Comparison of ENCODE assay signal across 8 cellular contexts in the genomic region with DNA sequence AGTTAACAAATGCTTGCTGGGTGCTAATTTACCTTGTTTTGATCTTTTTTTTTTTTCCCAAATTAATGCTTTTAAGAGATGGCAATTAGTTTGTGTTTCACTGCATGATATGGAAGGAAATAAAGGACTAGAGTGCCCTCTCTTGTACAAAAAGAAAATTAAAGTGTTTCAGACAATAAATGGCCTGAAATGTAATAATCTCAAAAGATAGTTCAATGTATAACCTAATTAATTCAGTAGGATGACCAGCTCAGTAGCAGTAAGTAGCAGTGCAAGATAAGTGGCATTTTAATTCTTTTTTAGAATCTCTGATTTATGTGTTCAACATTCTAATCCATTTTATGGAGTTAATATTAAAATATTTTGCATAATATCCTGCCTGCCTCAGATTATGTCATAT. TPM values are rescaled to one million over a fixed set of nuclear protein-coding genes. Genes with fewer than 3 reads are reported as not detected.
DNase-seq lines count a peak whose midpoint lies in the region; ATAC-seq, FAIRE-seq and TF ChIP-seq lines count a peak whose summit lies in the region.

No MANE protein-coding gene starts in this region.

- peaks cover 57% of the 10 kb centered on the region for H3K4me1 Mint-ChIP-seq in activated T-helper 2 cell treated with anti-CD3 and anti-CD28 coated beads, Interferon-gamma antibody, Interleukin-2, Interleukin-4, amounts not matched to agents 10 μg/mL and 5 μg/mL and 100 μg/mL, durations not matched to agents 14 hours and 24 hours and 36 hours (ENCODE audit: low read depth)
- no peaks in the 10 kb centered on the region for H3K4me1 Mint-ChIP-seq in stimulated activated effector memory CD8-positive, alpha-beta T cell treated with anti-CD3 and anti-CD28 coated beads, Interleukin-12 subunit alpha, Interleukin-12 subunit beta, amount 100 ng/mL, for 72 hours

- peaks cover 80% of the 10 kb centered on the region for H3K36me3 Mint-ChIP-seq in activated T-helper 2 cell treated with anti-CD3 and anti-CD28 coated beads, Interferon-gamma antibody, Interleukin-2, Interleukin-4, amounts not matched to agents 10 μg/mL and 5 μg/mL and 100 μg/mL, durations not matched to agents 14 hours and 24 hours and 36 hours (ENCODE audit: low read depth)
- no peaks in the 10 kb centered on the region for H3K36me3 Mint-ChIP-seq in stimulated activated effector memory CD8-positive, alpha-beta T cell treated with anti-CD3 and anti-CD28 coated beads, Interleukin-12 subunit alpha, Interleukin-12 subunit beta, amount 100 ng/mL, for 72 hours

- H3K27ac Mint-ChIP-seq in activated T-helper 2 cell treated with anti-CD3 and anti-CD28 coated beads, Interferon-gamma antibody, Interleukin-2, Interleukin-4, amounts not matched to agents 10 μg/mL and 5 μg/mL and 100 μg/mL, durations not matched to agents 14 hours and 24 hours and 36 hours: peak overlapping the region; percentile 79
- no peak overlapping the region for H3K27ac Mint-ChIP-seq in stimulated activated effector memory CD8-positive, alpha-beta T cell treated with anti-CD3 and anti-CD28 coated beads, Interleukin-12 subunit alpha, Interleukin-12 subunit beta, amount 100 ng/mL, for 72 hours

- peak; percentile 64 for FAIRE-seq in D721Med (lab: Jason Lieb, UNC)

- no peaks in the 10 kb centered on the region for H3K9me3 ChIP-seq in mucosa of descending colon

- H3K36me3 ChIP-seq in mucosa of descending colon (ENCODE audit: low read depth): no peaks in the 10 kb centered on the region

- TF ChIP-seq CTCF in D721Med (IDR thresholded peaks at IDR 0.05; ENCODE audit: insufficient read depth, missing control alignments): peak; percentile 54
- peak; percentile 61 for TF ChIP-seq CTCF in LNCAP (IDR thresholded peaks at IDR 0.05)
- no peak for TF ChIP-seq CTCF in mucosa of descending colon (IDR thresholded peaks at IDR 0.05)

- intact Hi-C loops in activated T-helper 2 cell treated with anti-CD3 and anti-CD28 coated beads, Interferon-gamma antibody, Interleukin-2, Interleukin-4, amounts not matched to agents 10 μg/mL and 5 μg/mL and 100 μg/mL, durations not matched to agents 14 hours and 24 hours and 36 hours (cut with micrococcal nuclease): loop anchor here (1.0 to 2.0 kb wide), 7 partner anchors 25 to 240 kb away; no protein-coding TSS in a partner anchor
- intact Hi-C loops in mucosa of descending colon (cut with DNase I, micrococcal nuclease): no loop called here

- H3K9me3 Mint-ChIP-seq in activated T-helper 2 cell treated with anti-CD3 and anti-CD28 coated beads, Interferon-gamma antibody, Interleukin-2, Interleukin-4, amounts not matched to agents 10 μg/mL and 5 μg/mL and 100 μg/mL, durations not matched to agents 14 hours and 24 hours and 36 hours: no peaks in the 10 kb centered on the region
- no peaks in the 10 kb centered on the region for H3K9me3 Mint-ChIP-seq in stimulated activated effector memory CD8-positive, alpha-beta T cell treated with anti-CD3 and anti-CD28 coated beads, Interleukin-12 subunit alpha, Interleukin-12 subunit beta, amount 100 ng/mL, for 72 hours

- DNase-seq in D721Med (ENCODE audit: insufficient read length, low spot score) (no peak), left lobe of liver (ENCODE audit: low spot score) (no peak), mucosa of descending colon (no peak)
- no peak for DNase-seq in activated T-helper 2 cell treated with anti-CD3 and anti-CD28 coated beads, Interferon-gamma antibody, Interleukin-2, Interleukin-4, amounts not matched to agents 10 μg/mL and 5 μg/mL and 100 μg/mL, durations not matched to agents 14 hours and 24 hours and 36 hours (ENCODE audit: low spot score)
- no peak for DNase-seq in stimulated activated naive CD8-positive, alpha-beta T cell treated with anti-CD3 and anti-CD28 coated beads, Interleukin-15, Interleukin-2, amounts not matched to agents 100 U/mL and 50 U/mL, for 24 hours
- no peak for DNase-seq in stimulated activated effector memory CD8-positive, alpha-beta T cell treated with anti-CD3 and anti-CD28 coated beads, Interleukin-12 subunit alpha, Interleukin-12 subunit beta, amount 100 ng/mL, for 72 hours (ENCODE audit: low spot score in 2 of 2)

- H3K4me3 ChIP-seq in mucosa of descending colon: no peak overlapping the region

- H3K4me3 Mint-ChIP-seq in activated T-helper 2 cell treated with anti-CD3 and anti-CD28 coated beads, Interferon-gamma antibody, Interleukin-2, Interleukin-4, amounts not matched to agents 10 μg/mL and 5 μg/mL and 100 μg/mL, durations not matched to agents 14 hours and 24 hours and 36 hours (ENCODE audit: low read depth): peak overlapping the region; percentile 64
- no peak overlapping the region for H3K4me3 Mint-ChIP-seq in stimulated activated effector memory CD8-positive, alpha-beta T cell treated with anti-CD3 and anti-CD28 coated beads, Interleukin-12 subunit alpha, Interleukin-12 subunit beta, amount 100 ng/mL, for 72 hours

- H3K4me1 ChIP-seq in mucosa of descending colon (ENCODE audit: low read depth): no peaks in the 10 kb centered on the region

- ATAC-seq in left lobe of liver (peak; percentile 52), GM21737 (IDR thresholded peaks at IDR 0.05; ENCODE audit: unreplicated experiment) (no peak), mucosa of descending colon (no peak)
- no peak for ATAC-seq in stimulated activated naive CD8-positive, alpha-beta T cell treated with anti-CD3 and anti-CD28 coated beads, Interleukin-15, Interleukin-2, amounts not matched to agents 100 U/mL and 50 U/mL, for 24 hours
- ATAC-seq in stimulated activated effector memory CD8-positive, alpha-beta T cell treated with anti-CD3 and anti-CD28 coated beads, Interleukin-12 subunit alpha, Interleukin-12 subunit beta, amount 100 ng/mL, for 72 hours: no peak

- H3K27me3 Mint-ChIP-seq in activated T-helper 2 cell treated with anti-CD3 and anti-CD28 coated beads, Interferon-gamma antibody, Interleukin-2, Interleukin-4, amounts not matched to agents 10 μg/mL and 5 μg/mL and 100 μg/mL, durations not matched to agents 14 hours and 24 hours and 36 hours (ENCODE audit: low read depth): no peaks in the 10 kb centered on the region

RNA-seq across cellular contexts. Expression of gene MYO18B, which starts 39.9 kb away (rescaled TPM):
- total RNA-seq in activated T-helper 2 cell treated with anti-CD3 and anti-CD28 coated beads, Interferon-gamma antibody, Interleukin-2, Interleukin-4, amounts not matched to agents 10 μg/mL and 5 μg/mL and 100 μg/mL, durations not matched to agents 14 hours and 24 hours and 36 hours: 6.0 and 6.1 TPM in 2 replicates
- total RNA-seq in left lobe of liver (not detected), mucosa of descending colon (under 1 TPM; 0.03 to 0.17 (median 0.12) TPM)
